ENCODE assay signal across 34 cellular contexts in the genomic region with DNA sequence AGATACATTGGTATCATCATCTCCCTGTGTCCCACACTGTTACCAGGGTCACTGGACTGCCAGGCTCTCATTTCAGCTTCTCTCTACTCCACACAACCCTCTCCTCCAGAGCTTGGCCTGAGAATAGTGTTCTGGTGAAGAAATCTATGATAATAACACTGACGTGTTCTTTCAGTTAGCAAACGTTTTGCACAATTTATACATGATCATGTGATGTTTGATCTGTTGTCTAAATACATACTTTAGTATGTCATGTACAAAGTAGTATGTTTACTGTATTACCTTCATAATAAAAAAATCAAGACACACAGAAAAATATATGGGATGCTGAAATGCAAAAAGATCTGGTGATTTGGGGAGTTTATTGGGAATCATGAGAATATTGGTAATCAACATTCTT. TPM values are rescaled to one million over a fixed set of nuclear protein-coding genes. Genes with fewer than 3 reads are reported as not detected.
"Had no signal": no experiment of that assay in that cellular context is flagged by ENCODE, and none has a peak within 500 bp of the region (broad histone marks: within the 10 kb centered on the region; RNA-seq: fewer than 3 reads in every experiment).

No MANE protein-coding gene starts in this region.

- ATAC-seq: esophagus mucosa; foreskin keratinocyte; gastroesophageal sphincter; heart left ventricle; left cardiac atrium; left lung; mucosa of descending colon; natural killer cell treated with Interleukin-12 subunit alpha and Interleukin-12 subunit beta and Interleukin-15 and Interleukin-18, amount 100 ng/mL, for 72 hours; pancreas; sciatic nerve; stimulated activated naive CD8-positive, alpha-beta T cell treated with anti-CD3 and anti-CD28 coated beads, Interleukin-15, amount 100 ng/mL, for 72 hours had no signal

- H3K27me3 ChIP-seq: pancreas, vagina had no signal

- H3K36me3 ChIP-seq: gastroesophageal sphincter, heart left ventricle, left lung, neutrophil, pancreas, suprapubic skin, transverse colon, vagina had no signal

- H2AFZ ChIP-seq: hepatocyte had no signal

- H3K4me3 ChIP-seq: gastroesophageal sphincter, heart left ventricle, hepatocyte, left lung, mucosa of descending colon, pancreas, smooth muscle cell, suprapubic skin, transverse colon, vagina had no signal

- H3K4me1 ChIP-seq: foreskin keratinocyte had no signal

- H3K4me2 ChIP-seq: hepatocyte, smooth muscle cell had no signal

- H3K27ac ChIP-seq: epithelial cell of prostate, foreskin keratinocyte, gastroesophageal sphincter, heart left ventricle, hepatocyte, left lung, neutrophil, pancreas, suprapubic skin, transverse colon, vagina had no signal

- DNase-seq: effector CD8-positive, alpha-beta T cell; endodermal cell; foreskin keratinocyte; heart left ventricle; left cardiac atrium; left lung; mesenchymal stem cell; mucosa of descending colon; naive B cell; pancreas; stimulated activated CD4-positive, alpha-beta T cell treated with anti-CD3 and anti-CD28 coated beads, Interleukin-12 subunit alpha, Interleukin-12 subunit beta, amount 100 ng/mL, for 4 hours; stimulated activated CD4-positive, alpha-beta T cell treated with anti-CD3 and anti-CD28 coated beads, Interleukin-1b, Interleukin-23, amount 100 ng/mL, for 48 hours; stimulated activated CD4-positive, alpha-beta T cell treated with anti-CD3 and anti-CD28 coated beads, Interleukin-4, amount 100 ng/mL, for 1 hour; stimulated activated CD8-positive, alpha-beta memory T cell treated with anti-CD3 and anti-CD28 coated beads, Interleukin-4, amount 100 ng/mL, for 48 hours; stimulated activated naive CD4-positive, alpha-beta T cell; stimulated activated naive CD8-positive, alpha-beta T cell treated with anti-CD3 and anti-CD28 coated beads, Interleukin-15, amount 100 ng/mL, for 72 hours; transverse colon had no signal

- H3K9me3 ChIP-seq: gastroesophageal sphincter, heart left ventricle, left lung, mucosa of descending colon, neutrophil, pancreas, suprapubic skin, transverse colon, vagina had no signal

- H3K79me2 ChIP-seq: hepatocyte had no signal

- FAIRE-seq: pancreas had no signal

RNA-seq across cellular contexts. Expression of a gene that starts 5.0 kb away (rescaled TPM):
- total RNA-seq: lung microvascular endothelial cell had no signal

RNA-seq across cellular contexts. Expression of a gene that starts 48.6 kb away (rescaled TPM):
- total RNA-seq: endodermal cell; esophagus mucosa; foreskin keratinocyte; gastroesophageal sphincter; hepatocyte; kidney epithelial cell; left cardiac atrium; left lung; lower leg skin; lung microvascular endothelial cell; mesothelial cell of epicardium; mucosa of descending colon; natural killer cell treated with Interleukin-12 subunit alpha and Interleukin-12 subunit beta and Interleukin-15 and Interleukin-18, amount 100 ng/mL, for 72 hours; neural crest cell; omental fat pad; sciatic nerve; smooth muscle cell; suprapubic skin; transverse colon; ureter; vagina had no signal
- polyA plus RNA-seq: foreskin keratinocyte, heart left ventricle, hepatocyte, smooth muscle cell had no signal
